Comparison of ENCODE assay signal across 8 cellular contexts in the genomic region with DNA sequence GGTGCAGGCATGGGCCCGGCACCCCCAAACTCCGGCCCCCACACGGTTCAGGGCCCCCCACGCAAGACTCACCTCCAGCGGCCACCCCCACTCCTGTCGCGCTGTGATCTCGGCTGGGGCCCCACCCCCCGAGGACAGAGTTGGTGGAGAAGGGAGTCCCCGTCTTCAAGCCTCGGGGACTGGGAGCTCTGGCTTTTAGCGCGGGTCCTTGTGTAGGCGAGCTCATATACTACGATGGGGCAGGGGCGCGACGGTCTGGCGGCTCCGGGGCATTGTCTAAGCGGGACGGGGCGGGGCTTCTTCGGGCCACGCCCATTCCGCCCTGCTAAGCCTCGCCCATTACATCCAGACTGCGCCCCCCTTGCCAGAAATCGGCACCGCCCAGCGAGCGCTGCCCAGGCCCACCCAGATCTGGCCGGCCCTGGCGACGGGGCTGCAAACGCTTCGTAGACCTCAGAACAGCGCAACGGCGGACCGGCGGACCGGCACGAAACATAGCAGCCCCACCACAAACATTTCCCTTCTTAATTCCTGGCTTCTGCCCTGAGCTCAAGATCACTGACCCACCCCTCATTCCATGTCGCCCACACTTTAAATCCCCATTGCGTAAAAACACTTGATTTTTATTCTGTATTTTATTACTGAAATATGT. TPM values are rescaled to one million over a fixed set of nuclear protein-coding genes. Genes with fewer than 3 reads are reported as not detected.
DNase-seq lines count a peak whose midpoint lies in the region; ATAC-seq, FAIRE-seq and TF ChIP-seq lines count a peak whose summit lies in the region.

No MANE protein-coding gene starts in this region.

- peaks cover 33% of the 10 kb centered on the region; the same call in 1 of the 2 replicates for H4K20me1 ChIP-seq in HepG2 (ENCODE audit: insufficient read depth, low read length)

- TF ChIP-seq EP300 in HepG2 (IDR thresholded peaks at IDR 0.05; ENCODE audit: low read depth in 2 of 2, low read length in 2 of 2) (no peak), HepG2 (CRISPR knock-in tag; IDR thresholded peaks at IDR 0.05; ENCODE audit: borderline replicate concordance) (no peak)

- H3K9me3 ChIP-seq in duodenal mucosa (ENCODE audit: control insufficient read depth in 1 of 2, low read length in 2 of 2) (no peaks in the 10 kb centered on the region), HepG2 (ENCODE audit: low read length) (no peaks in the 10 kb centered on the region)

- H3K4me1 ChIP-seq in duodenal mucosa (ENCODE audit: control insufficient read depth in 1 of 2, insufficient read depth in 2 of 2, low read length in 2 of 2) (peaks cover 54% of the 10 kb centered on the region in 2 donors), HepG2 (ENCODE audit: insufficient read depth, low read length) (peaks cover 57% of the 10 kb centered on the region)

- peak; percentile 23; the same call in 1 of the 2 replicates for TF ChIP-seq CTCF in HepG2 (CRISPR knock-in tag; IDR thresholded peaks at IDR 0.05)

- intact Hi-C loops in HepG2 (cut with micrococcal nuclease; ENCODE audit: unreplicated experiment), result loop anchor here (1.0 kb wide), 2 partner anchors 7 to 39 kb away; no protein-coding TSS in a partner anchor

- CTCF ChIA-PET in HepG2 (lab: Yijun Ruan, JAX; ENCODE audit: low intra/inter-chr PET ratio, low total read pairs), result interaction anchor here (0.8 to 4.2 kb wide), 5 partner anchors 9 to 100 kb away, joined by 4 to 74 read pairs (median 4); partner anchors contain the start of gene MSH5

- H3K4me3 ChIP-seq in duodenal mucosa (ENCODE audit: low read depth in 1 of 2, low read length in 2 of 2), result peak overlapping the region; percentile 81 to 84
- H3K4me3 ChIP-seq in HepG2 (replicated peaks in 1 of 3; ENCODE audit: insufficient read depth in 1 of 3, low read depth in 2 of 3, low read length in 3 of 3), result peak overlapping the region; percentile 60 to 79 (median 72)

- H3K27me3 ChIP-seq in duodenal mucosa (ENCODE audit: control insufficient read depth in 1 of 2, insufficient read depth in 2 of 2, low read length in 2 of 2), result no peaks in the 10 kb centered on the region
- H3K27me3 ChIP-seq in HepG2 (ENCODE audit: control insufficient read depth in 1 of 2, insufficient read depth in 2 of 2, low read length in 2 of 2), result no peaks in the 10 kb centered on the region; a peak in 1 of 5 replicates

- BruUV-seq in HepG2 (replicated peaks; lab: Mats Ljungman, UMichigan), result no TSS peak

- H3K79me2 ChIP-seq in HepG2 (ENCODE audit: insufficient read depth, low read length), result peaks cover 21% of the 10 kb centered on the region

- no peak for FAIRE-seq in HepG2 (lab: Jason Lieb, UNC)

- H3K36me3 ChIP-seq in duodenal mucosa (ENCODE audit: control insufficient read depth in 1 of 2, insufficient read depth in 2 of 2, low read length in 2 of 2) (peaks cover 31 to 56% of the 10 kb centered on the region in 2 donors), HepG2 (replicated peaks in 1 of 2; ENCODE audit: control insufficient read depth in 1 of 2, insufficient read depth in 2 of 2, low read length in 2 of 2) (peaks cover 24 to 42% of the 10 kb centered on the region in 2 experiments)

- ATAC-seq in HepG2, result peak; percentile 20

- 72% methylated on average over 22 of the region's 46 CpGs for WGBS in HepG2 (ENCODE audit: low lambda C conversion rate)

- in situ Hi-C loops in HepG2 (cut with HindIII; ENCODE audit: extremely low pct_ligation_motif_present, low pct_unique_long_range_greater_than_20kb), result loop anchor here (5.0 kb wide), 1 partner anchor 37 kb away; no protein-coding TSS in a partner anchor

- DNase-seq in CD1c-positive myeloid dendritic cell (ENCODE audit: extremely low spot score), result peak; percentile 75
- DNase-seq in H4 (ENCODE audit: low spot score), result peak; percentile 78
- peak; percentile 78 for DNase-seq in NCI-H345 (lab: John Stamatoyannopoulos, UW)
- DNase-seq in activated CD4-positive, alpha-beta T cell treated with anti-CD3 and anti-CD28 coated beads, Interleukin-2, amount 50 U/mL, for 4 hours, result peak; percentile 39 to 42
- peak; percentile 36 for DNase-seq in HepG2 (ENCODE audit: low spot score)
- peak; percentile 56 for DNase-seq in stimulated activated CD4-positive, alpha-beta T cell treated with anti-CD3 and anti-CD28 coated beads, Interleukin-4, amount 100 ng/mL, for 24 hours
- no peak for DNase-seq in SKM-1 (lab: John Stamatoyannopoulos, UW; ENCODE audit: unreplicated experiment)

- H2AFZ ChIP-seq in HepG2 (ENCODE audit: low read length), result no peak overlapping the region

- POLR2A ChIA-PET in HepG2 (lab: Yijun Ruan, JAX), result interaction anchor here (0.6 to 11.3 kb wide), 31 partner anchors 9 to 222 kb away, joined by 3 to 279 read pairs (median 5); partner anchors contain the start of genes ABHD16A, BAG6, C6orf47 and CLIC1

- H3K4me2 ChIP-seq in HepG2 (ENCODE audit: low read depth, low read length), result peak overlapping the region; percentile 86

- peak; percentile 20; the same call in 1 of the 2 replicates for TF ChIP-seq RAD21 in HepG2 (CRISPR knock-in tag; IDR thresholded peaks at IDR 0.05)

- peak overlapping the region; percentile 96 for H3K27ac ChIP-seq in duodenal mucosa (ENCODE audit: low read depth, low read length)
- H3K27ac ChIP-seq in HepG2 (ENCODE audit: extremely low read length, insufficient read depth, low read length), result peak overlapping the region; percentile 72

- no peak; a peak in 1 of 4 replicates for TF ChIP-seq POLR2A in HepG2 (IDR thresholded peaks at IDR 0.05; ENCODE audit: insufficient read depth in 1 of 2, low read depth in 2 of 2, low read length in 2 of 2)

- H3K9ac ChIP-seq in duodenal mucosa (ENCODE audit: low read depth in 1 of 2, low read length in 2 of 2) (peak overlapping the region; percentile 70 to 96), HepG2 (ENCODE audit: insufficient read depth, low read depth, low read length) (peak overlapping the region; percentile 65)

RNA-seq across cellular contexts. Expression of gene DDAH2, which starts 1.0 kb away (rescaled TPM):
- total RNA-seq in H4 (2014; rRNA removed; shearing (Covaris generic)), result 75.2 and 101 TPM in 2 replicates
- 14.4 and 16.4 TPM in 2 replicates for total RNA-seq in HepG2 (2016; rRNA removed; fragmentation: Illumina TruSeq; extraction: Trizol)
- total RNA-seq in HepG2 (2016; cell fraction: cytosol; rRNA removed; fragmentation: Illumina TruSeq; extraction: Trizol; ENCODE audit: low read depth), result 8.5 and 10.3 TPM in 2 replicates
- 14.2 and 17.0 TPM in 2 replicates for total RNA-seq in HepG2 (2016; cell fraction: insoluble cytoplasmic fraction; rRNA removed; fragmentation: Illumina TruSeq; extraction: Trizol)
- 10.5 and 14.6 TPM in 2 replicates for total RNA-seq in HepG2 (2016; cell fraction: membrane; rRNA removed; fragmentation: Illumina TruSeq; extraction: Trizol)
- total RNA-seq in HepG2 (2016; cell fraction: nucleus; rRNA removed; fragmentation: Illumina TruSeq; extraction: Trizol), result 6.9 and 9.4 TPM in 2 replicates
- 21.1 and 21.9 TPM in 2 replicates for polyA plus RNA-seq in HepG2 (2011; rRNA removed)
- polyA plus RNA-seq in HepG2 (2011; cell fraction: cytosol; rRNA removed), result 17.3 and 27.4 TPM in 2 replicates
- polyA plus RNA-seq in HepG2 (2011; cell fraction: nucleus; rRNA removed), result 76.2 and 86.7 TPM in 2 replicates
- 12.9 and 21.1 TPM in 2 replicates for polyA plus RNA-seq in HepG2 (2012)
- polyA plus RNA-seq in HepG2 (2016; cell fraction: cytosol; fragmentation: Illumina TruSeq; extraction: Trizol; ENCODE audit: low read depth), result 7.1 and 9.5 TPM in 2 replicates
- 12.9 and 17.0 TPM in 2 replicates for polyA plus RNA-seq in HepG2 (2016; cell fraction: insoluble cytoplasmic fraction; fragmentation: Illumina TruSeq; extraction: Trizol; ENCODE audit: low read depth)
- polyA plus RNA-seq in HepG2 (2016; cell fraction: membrane; fragmentation: Illumina TruSeq; extraction: Trizol; ENCODE audit: low read depth), result 9.7 and 13.0 TPM in 2 replicates
- 21.1 and 21.5 TPM in 2 replicates for polyA plus RNA-seq in HepG2 (2016; cell fraction: nucleus; fragmentation: Illumina TruSeq; extraction: Trizol; ENCODE audit: insufficient read depth, low read depth)
- polyA minus RNA-seq in HepG2 (2011; rRNA and poly(A)+ RNA removed; ENCODE audit: low replicate concordance), result 8.4 and 17.2 TPM in 2 replicates
- polyA minus RNA-seq in HepG2 (2011; cell fraction: cytosol; rRNA and poly(A)+ RNA removed), result 5.3 and 6.9 TPM in 2 replicates
- polyA minus RNA-seq in HepG2 (2011; cell fraction: nucleus; rRNA and poly(A)+ RNA removed), result 10.2 and 10.7 TPM in 2 replicates

RNA-seq across cellular contexts. Expression of gene CLIC1, which starts 6.2 kb away (rescaled TPM):
- total RNA-seq in H4 (2014; rRNA removed; shearing (Covaris generic)), result 710 and 730 TPM in 2 replicates
- total RNA-seq in HepG2 (2016; rRNA removed; fragmentation: Illumina TruSeq; extraction: Trizol), result 445 and 602 TPM in 2 replicates
- 267 and 295 TPM in 2 replicates for total RNA-seq in HepG2 (2016; cell fraction: cytosol; rRNA removed; fragmentation: Illumina TruSeq; extraction: Trizol; ENCODE audit: low read depth)
- 442 and 617 TPM in 2 replicates for total RNA-seq in HepG2 (2016; cell fraction: insoluble cytoplasmic fraction; rRNA removed; fragmentation: Illumina TruSeq; extraction: Trizol)
- total RNA-seq in HepG2 (2016; cell fraction: membrane; rRNA removed; fragmentation: Illumina TruSeq; extraction: Trizol), result 333 and 368 TPM in 2 replicates
- total RNA-seq in HepG2 (2016; cell fraction: nucleus; rRNA removed; fragmentation: Illumina TruSeq; extraction: Trizol), result 383 and 410 TPM in 2 replicates
- polyA plus RNA-seq in HepG2 (2011; rRNA removed), result 891 and 997 TPM in 2 replicates
- 1,063 and 1,114 TPM in 2 replicates for polyA plus RNA-seq in HepG2 (2011; cell fraction: cytosol; rRNA removed)
- 243 and 309 TPM in 2 replicates for polyA plus RNA-seq in HepG2 (2011; cell fraction: nucleus; rRNA removed)
- 684 and 693 TPM in 2 replicates for polyA plus RNA-seq in HepG2 (2012)
- polyA plus RNA-seq in HepG2 (2016; cell fraction: cytosol; fragmentation: Illumina TruSeq; extraction: Trizol; ENCODE audit: low read depth), result 249 and 300 TPM in 2 replicates
- 415 and 433 TPM in 2 replicates for polyA plus RNA-seq in HepG2 (2016; cell fraction: insoluble cytoplasmic fraction; fragmentation: Illumina TruSeq; extraction: Trizol; ENCODE audit: low read depth)
- polyA plus RNA-seq in HepG2 (2016; cell fraction: membrane; fragmentation: Illumina TruSeq; extraction: Trizol; ENCODE audit: low read depth), result 263 and 301 TPM in 2 replicates
- polyA plus RNA-seq in HepG2 (2016; cell fraction: nucleus; fragmentation: Illumina TruSeq; extraction: Trizol; ENCODE audit: insufficient read depth, low read depth), result 609 and 612 TPM in 2 replicates
- polyA minus RNA-seq in HepG2 (2011; rRNA and poly(A)+ RNA removed; ENCODE audit: low replicate concordance), result 509 and 745 TPM in 2 replicates
- 299 and 375 TPM in 2 replicates for polyA minus RNA-seq in HepG2 (2011; cell fraction: cytosol; rRNA and poly(A)+ RNA removed)
- polyA minus RNA-seq in HepG2 (2011; cell fraction: nucleus; rRNA and poly(A)+ RNA removed), result 119 and 176 TPM in 2 replicates

RNA-seq across cellular contexts. Expression of gene MPIG6B, which starts 6.9 kb away (rescaled TPM):
- total RNA-seq in H4 (2014; rRNA removed; shearing (Covaris generic)), result not detected in 2 replicates
- not detected in 2 replicates for total RNA-seq in HepG2 (2016; rRNA removed; fragmentation: Illumina TruSeq; extraction: Trizol)
- not detected in 2 replicates for total RNA-seq in HepG2 (2016; cell fraction: cytosol; rRNA removed; fragmentation: Illumina TruSeq; extraction: Trizol; ENCODE audit: low read depth)
- not detected in 2 replicates for total RNA-seq in HepG2 (2016; cell fraction: insoluble cytoplasmic fraction; rRNA removed; fragmentation: Illumina TruSeq; extraction: Trizol)
- total RNA-seq in HepG2 (2016; cell fraction: membrane; rRNA removed; fragmentation: Illumina TruSeq; extraction: Trizol), result not detected in 2 replicates
- total RNA-seq in HepG2 (2016; cell fraction: nucleus; rRNA removed; fragmentation: Illumina TruSeq; extraction: Trizol), result not detected in 2 replicates
- not detected in 2 replicates for polyA plus RNA-seq in HepG2 (2011; rRNA removed)
- polyA plus RNA-seq in HepG2 (2011; cell fraction: cytosol; rRNA removed), result not detected in 2 replicates
- polyA plus RNA-seq in HepG2 (2011; cell fraction: nucleus; rRNA removed), result not detected in 2 replicates
- polyA plus RNA-seq in HepG2 (2012), result 0.08 and 0.15 TPM in 2 replicates
- polyA plus RNA-seq in HepG2 (2016; cell fraction: cytosol; fragmentation: Illumina TruSeq; extraction: Trizol; ENCODE audit: low read depth), result not detected in 2 replicates
- not detected in 2 replicates for polyA plus RNA-seq in HepG2 (2016; cell fraction: insoluble cytoplasmic fraction; fragmentation: Illumina TruSeq; extraction: Trizol; ENCODE audit: low read depth)
- polyA plus RNA-seq in HepG2 (2016; cell fraction: membrane; fragmentation: Illumina TruSeq; extraction: Trizol; ENCODE audit: low read depth), result not detected in 2 replicates
- not detected in 2 replicates for polyA plus RNA-seq in HepG2 (2016; cell fraction: nucleus; fragmentation: Illumina TruSeq; extraction: Trizol; ENCODE audit: insufficient read depth, low read depth)
- polyA minus RNA-seq in HepG2 (2011; rRNA and poly(A)+ RNA removed; ENCODE audit: low replicate concordance), result not detected in 2 replicates
- not detected in 2 replicates for polyA minus RNA-seq in HepG2 (2011; cell fraction: cytosol; rRNA and poly(A)+ RNA removed)
- polyA minus RNA-seq in HepG2 (2011; cell fraction: nucleus; rRNA and poly(A)+ RNA removed), result not detected in 2 replicates

RNA-seq across cellular contexts. Expression of gene LY6G6C, which starts 8.6 kb away (rescaled TPM):
- total RNA-seq in H4 (2014; rRNA removed; shearing (Covaris generic)), result not detected in 2 replicates
- not detected in 2 replicates for total RNA-seq in HepG2 (2016; rRNA removed; fragmentation: Illumina TruSeq; extraction: Trizol)
- total RNA-seq in HepG2 (2016; cell fraction: cytosol; rRNA removed; fragmentation: Illumina TruSeq; extraction: Trizol; ENCODE audit: low read depth), result not detected in 2 replicates
- not detected in 2 replicates for total RNA-seq in HepG2 (2016; cell fraction: insoluble cytoplasmic fraction; rRNA removed; fragmentation: Illumina TruSeq; extraction: Trizol)
- total RNA-seq in HepG2 (2016; cell fraction: membrane; rRNA removed; fragmentation: Illumina TruSeq; extraction: Trizol), result not detected in 2 replicates
- total RNA-seq in HepG2 (2016; cell fraction: nucleus; rRNA removed; fragmentation: Illumina TruSeq; extraction: Trizol), result not detected in 2 replicates
- polyA plus RNA-seq in HepG2 (2011; rRNA removed), result 0.15 and 0.21 TPM in 2 replicates
- polyA plus RNA-seq in HepG2 (2011; cell fraction: cytosol; rRNA removed), result 0.13 TPM in 1 of 2 replicates, not detected in the other
- polyA plus RNA-seq in HepG2 (2011; cell fraction: nucleus; rRNA removed), result 0.42 and 0.76 TPM in 2 replicates
- 0.31 TPM in 1 of 2 replicates, not detected in the other for polyA plus RNA-seq in HepG2 (2012)
- not detected in 2 replicates for polyA plus RNA-seq in HepG2 (2016; cell fraction: cytosol; fragmentation: Illumina TruSeq; extraction: Trizol; ENCODE audit: low read depth)
- polyA plus RNA-seq in HepG2 (2016; cell fraction: insoluble cytoplasmic fraction; fragmentation: Illumina TruSeq; extraction: Trizol; ENCODE audit: low read depth), result not detected in 2 replicates
- not detected in 2 replicates for polyA plus RNA-seq in HepG2 (2016; cell fraction: membrane; fragmentation: Illumina TruSeq; extraction: Trizol; ENCODE audit: low read depth)
- polyA plus RNA-seq in HepG2 (2016; cell fraction: nucleus; fragmentation: Illumina TruSeq; extraction: Trizol; ENCODE audit: insufficient read depth, low read depth), result 0.72 TPM in 1 of 2 replicates, not detected in the other
- polyA minus RNA-seq in HepG2 (2011; rRNA and poly(A)+ RNA removed; ENCODE audit: low replicate concordance), result 0.28 TPM in 1 of 2 replicates, not detected in the other
- polyA minus RNA-seq in HepG2 (2011; cell fraction: cytosol; rRNA and poly(A)+ RNA removed), result not detected in 2 replicates
- polyA minus RNA-seq in HepG2 (2011; cell fraction: nucleus; rRNA and poly(A)+ RNA removed), result not detected in 2 replicates

RNA-seq across cellular contexts. Expression of gene MSH5, which starts 9.7 kb away (rescaled TPM):
- 5.3 and 10.8 TPM in 2 replicates for total RNA-seq in H4 (2014; rRNA removed; shearing (Covaris generic))
- total RNA-seq in HepG2 (2016; rRNA removed; fragmentation: Illumina TruSeq; extraction: Trizol), result 2.5 and 10.2 TPM in 2 replicates
- 6.2 and 9.7 TPM in 2 replicates for total RNA-seq in HepG2 (2016; cell fraction: cytosol; rRNA removed; fragmentation: Illumina TruSeq; extraction: Trizol; ENCODE audit: low read depth)
- total RNA-seq in HepG2 (2016; cell fraction: insoluble cytoplasmic fraction; rRNA removed; fragmentation: Illumina TruSeq; extraction: Trizol), result 3.6 and 10.0 TPM in 2 replicates
- 3.8 and 4.3 TPM in 2 replicates for total RNA-seq in HepG2 (2016; cell fraction: membrane; rRNA removed; fragmentation: Illumina TruSeq; extraction: Trizol)
- total RNA-seq in HepG2 (2016; cell fraction: nucleus; rRNA removed; fragmentation: Illumina TruSeq; extraction: Trizol), result 23.2 and 28.8 TPM in 2 replicates
- 28.3 and 38.7 TPM in 2 replicates for polyA plus RNA-seq in HepG2 (2011; rRNA removed)
- 6.2 and 7.0 TPM in 2 replicates for polyA plus RNA-seq in HepG2 (2011; cell fraction: cytosol; rRNA removed)
- polyA plus RNA-seq in HepG2 (2011; cell fraction: nucleus; rRNA removed), result 221 and 280 TPM in 2 replicates
- polyA plus RNA-seq in HepG2 (2012), result 18.8 and 19.5 TPM in 2 replicates
- polyA plus RNA-seq in HepG2 (2016; cell fraction: cytosol; fragmentation: Illumina TruSeq; extraction: Trizol; ENCODE audit: low read depth), result 0.90 and 1.3 TPM in 2 replicates
- polyA plus RNA-seq in HepG2 (2016; cell fraction: insoluble cytoplasmic fraction; fragmentation: Illumina TruSeq; extraction: Trizol; ENCODE audit: low read depth), result 2.9 and 3.2 TPM in 2 replicates
- polyA plus RNA-seq in HepG2 (2016; cell fraction: membrane; fragmentation: Illumina TruSeq; extraction: Trizol; ENCODE audit: low read depth), result 1.5 and 2.2 TPM in 2 replicates
- 76.6 and 77.9 TPM in 2 replicates for polyA plus RNA-seq in HepG2 (2016; cell fraction: nucleus; fragmentation: Illumina TruSeq; extraction: Trizol; ENCODE audit: insufficient read depth, low read depth)
- 32.0 and 34.5 TPM in 2 replicates for polyA minus RNA-seq in HepG2 (2011; rRNA and poly(A)+ RNA removed; ENCODE audit: low replicate concordance)
- 3.9 and 5.5 TPM in 2 replicates for polyA minus RNA-seq in HepG2 (2011; cell fraction: cytosol; rRNA and poly(A)+ RNA removed)
- 84.3 and 91.3 TPM in 2 replicates for polyA minus RNA-seq in HepG2 (2011; cell fraction: nucleus; rRNA and poly(A)+ RNA removed)
